Comparison of ENCODE assay signal across 1 cellular context in genomic region chr15:96135166-96136093, GRCh38.
A peak's percentile ranks its signal among the peaks of the same experiment; 100 is the strongest.
TF ChIP-seq lines count a peak whose summit lies in the region.

No MANE protein-coding gene starts in this region.

TF ChIP-seq in K562, 482 proteins besides CTCF, POLR2A, EP300 and RAD21 (continued from another document and continues in another):
- TF ChIP-seq ZNF318 (IDR thresholded peaks at IDR 0.05; ENCODE audit: borderline replicate concordance in 1 of 2, low read depth in 1 of 2) (no peak), VEZF1 (CRISPR knock-in tag; IDR thresholded peaks at IDR 0.05) (no peak), FOXA3 (CRISPR knock-in tag; conservative IDR thresholded peaks at IDR 0.05 in 1 of 2, IDR thresholded peaks at IDR 0.05 in 1 of 2) (no peak), CBFA2T3 (IDR thresholded peaks at IDR 0.05) (no peak), NR4A1 (CRISPR knock-in tag; IDR thresholded peaks at IDR 0.05) (no peak), NR4A1 (tag; IDR thresholded peaks at IDR 0.05) (no peak), ASH1L (IDR thresholded peaks at IDR 0.05; ENCODE audit: borderline replicate concordance, low read depth, partially characterized antibody) (peak; percentile 69), THRB (CRISPR knock-in tag; conservative IDR thresholded peaks at IDR 0.05) (no peak), GTF2B (IDR thresholded peaks at IDR 0.05; ENCODE audit: extremely low read depth, insufficient read length) (peak; percentile 89), THRAP3 (IDR thresholded peaks at IDR 0.05; ENCODE audit: borderline replicate concordance) (no peak), HNRNPL (IDR thresholded peaks at IDR 0.05; ENCODE audit: low read depth, low read length) (no peak), ZNF699 (CRISPR knock-in tag; IDR thresholded peaks at IDR 0.05; ENCODE audit: insufficient replicate concordance) (no peak), ETS2 (tag; IDR thresholded peaks at IDR 0.05; ENCODE audit: borderline replicate concordance, poor library complexity, severe bottlenecking) (no peak), SOX6 (IDR thresholded peaks at IDR 0.05) (no peak), NFE2L1 (tag; IDR thresholded peaks at IDR 0.05; ENCODE audit: borderline replicate concordance, low read depth) (no peak), PHB2 (IDR thresholded peaks at IDR 0.05; ENCODE audit: low read depth) (no peak), GMEB1 (CRISPR knock-in tag; IDR thresholded peaks at IDR 0.05) (no peak), MIER1 (IDR thresholded peaks at IDR 0.05; ENCODE audit: low read depth) (no peak), ZHX1 (conservative IDR thresholded peaks at IDR 0.05; ENCODE audit: low read length) (no peak), FOSL1 (tag; conservative IDR thresholded peaks at IDR 0.05) (no peak), SMARCC2 (IDR thresholded peaks at IDR 0.05; ENCODE audit: low read depth) (no peak), ZNF121 (CRISPR knock-in tag; conservative IDR thresholded peaks at IDR 0.05) (no peak), PRPF4 (IDR thresholded peaks at IDR 0.05; ENCODE audit: insufficient read depth, low read depth, low read length, poor library complexity, severe bottlenecking) (no peak), TAF9B (IDR thresholded peaks at IDR 0.05; ENCODE audit: partially characterized antibody) (peak; percentile 53), HDAC2 (IDR thresholded peaks at IDR 0.05) (no peak), ZNF75A (CRISPR knock-in tag; IDR thresholded peaks at IDR 0.05) (no peak), AFF1 (IDR thresholded peaks at IDR 0.05; ENCODE audit: low read depth in 1 of 2, partially characterized antibody in 2 of 2) (peak in 1 of 2 experiments; percentile 41), ZNF449 (CRISPR knock-in tag; IDR thresholded peaks at IDR 0.05) (no peak), ZNF274 (IDR thresholded peaks at IDR 0.05; ENCODE audit: borderline replicate concordance, low read depth, low read length) (no peak), CLOCK (CRISPR knock-in tag; IDR thresholded peaks at IDR 0.05; ENCODE audit: borderline replicate concordance) (no peak), PTTG1 (tag; IDR thresholded peaks at IDR 0.05; ENCODE audit: low read depth) (no peak)
